ENCODE assay signal across 8 cellular contexts in genomic region chr10:69392481-69393000, GRCh38. TPM values are rescaled to one million over a fixed set of nuclear protein-coding genes. Genes with fewer than 3 reads are reported as not detected.
A peak's percentile ranks its signal among the peaks of the same experiment; 100 is the strongest.
DNase-seq lines count a peak whose midpoint lies in the region; ATAC-seq, FAIRE-seq and TF ChIP-seq lines count a peak whose summit lies in the region.

No MANE protein-coding gene starts in this region.

- no peaks in the 10 kb centered on the region for H3K4me1 ChIP-seq in SJCRH30
- H3K4me1 ChIP-seq in gastroesophageal sphincter, result peaks cover 0 to 29% (median 13%) of the 10 kb centered on the region in 3 donors
- no peaks in the 10 kb centered on the region for H3K4me1 ChIP-seq in pancreas
- H3K4me1 ChIP-seq in tibial nerve, result peaks cover 0 to 15% (median 3%) of the 10 kb centered on the region in 4 donors

- no peak for TF ChIP-seq POLR2A in gastroesophageal sphincter (IDR thresholded peaks at IDR 0.05)
- no peak for TF ChIP-seq POLR2A in tibial nerve (IDR thresholded peaks at IDR 0.05)

- H3K27ac ChIP-seq in SJCRH30 (no peak overlapping the region), gastroesophageal sphincter (peak overlapping the region in 3 of 4 donors; percentile 20 to 60 (median 59)), pancreas (no peak overlapping the region), tibial nerve (peak overlapping the region in 2 of 4 donors; percentile 14 to 52)

- H3K27me3 ChIP-seq in SJCRH30 (no peaks in the 10 kb centered on the region), gastroesophageal sphincter (no peaks in the 10 kb centered on the region), pancreas (no peaks in the 10 kb centered on the region), tibial nerve (no peaks in the 10 kb centered on the region)

- no peaks in the 10 kb centered on the region for H3K9me3 ChIP-seq in SJCRH30 (replicated peaks)
- no peaks in the 10 kb centered on the region for H3K9me3 ChIP-seq in gastroesophageal sphincter
- H3K9me3 ChIP-seq in pancreas, result no peaks in the 10 kb centered on the region
- no peaks in the 10 kb centered on the region for H3K9me3 ChIP-seq in tibial nerve

- WGBS in gastroesophageal sphincter (ENCODE audit: low coverage in 1 of 2), 2 donors, result 0 to 43% methylated on average over 1 of the region's 7 CpGs
- WGBS in pancreas, 2 donors, result 8 to 10% methylated on average over 7 of the region's 7 CpGs
- WGBS in tibial nerve, 2 donors, result 11 to 13% methylated on average over 7 of the region's 7 CpGs

- ATAC-seq in GM21528 (IDR thresholded peaks at IDR 0.05; ENCODE audit: low FRiP score, unreplicated experiment), result peak; percentile 80
- ATAC-seq in gastroesophageal sphincter, result peak; percentile 89
- peak; percentile 96 to 100 (median 98) for ATAC-seq in pancreas

- DNase-seq in DMS114 treated with DMSO at 0.1 percent for 48 hours (lab: John Stamatoyannopoulos, UW; ENCODE audit: unreplicated experiment) (peak; percentile 62), LHCN-M2 (ENCODE audit: low read depth) (peak; percentile 71), SJCRH30 (peak; percentile 67 to 82), pancreas (peak; percentile 72 to 92 (median 84)), tibial nerve (ENCODE audit: low spot score in 2 of 2) (peak; percentile 79 to 91)
- peak; percentile 65 for DNase-seq in activated gamma-delta T cell treated with anti-CD3 and anti-CD28 coated beads, Interleukin-2, amount 50 U/mL, for 16 hours (ENCODE audit: low read depth)

- no peak overlapping the region for H3K4me3 ChIP-seq in SJCRH30
- H3K4me3 ChIP-seq in gastroesophageal sphincter, result no peak overlapping the region
- H3K4me3 ChIP-seq in pancreas, result no peak overlapping the region
- H3K4me3 ChIP-seq in tibial nerve, result no peak overlapping the region

- peak in 3 of 4 experiments; percentile 98 to 99 (median 98) for TF ChIP-seq CTCF in gastroesophageal sphincter (IDR thresholded peaks at IDR 0.05)
- TF ChIP-seq CTCF in pancreas (IDR thresholded peaks at IDR 0.05), result peak; percentile 84 to 91 (median 86)
- TF ChIP-seq CTCF in tibial nerve (IDR thresholded peaks at IDR 0.05), result peak; percentile 90 to 97 (median 96)

- TF ChIP-seq EP300 in gastroesophageal sphincter (IDR thresholded peaks at IDR 0.05) (no peak), tibial nerve (IDR thresholded peaks at IDR 0.05) (peak in 1 of 2 donors; percentile 30)

- H3K36me3 ChIP-seq in SJCRH30, result no peaks in the 10 kb centered on the region
- H3K36me3 ChIP-seq in gastroesophageal sphincter, result peaks cover 0 to 94% of the 10 kb centered on the region in 2 donors
- no peaks in the 10 kb centered on the region for H3K36me3 ChIP-seq in pancreas
- peaks cover 0 to 72% (median 3%) of the 10 kb centered on the region in 3 donors for H3K36me3 ChIP-seq in tibial nerve

- intact Hi-C loops in pancreas (cut with DNase I), result loop anchor here (5.0 to 10.0 kb wide), 2 partner anchors 148 to 155 kb away; no protein-coding TSS in a partner anchor

- FAIRE-seq in pancreas (lab: Jason Lieb, UNC), result no peak

RNA-seq across cellular contexts. Expression of gene TACR2, which starts 24.2 kb away (rescaled TPM):
- total RNA-seq in LHCN-M2 (2014; rRNA removed) (0.29 TPM in 1 of 2 replicates, not detected in the other), gastroesophageal sphincter (100 to 1,000 TPM in 2 of 4 donors, 10 to 100 TPM in 2; 37.1 to 176 (median 122) TPM), pancreas (under 1 TPM in 4 of 6 donors, not detected in 2; 0.12 to 0.28 (median 0.18) TPM), tibial nerve (1 to 10 TPM in 2 of 4 donors, under 1 TPM in 2; 0.59 to 4.6 (median 1.2) TPM)
- 0.77 TPM for polyA plus RNA-seq in LHCN-M2 (2012)
- 0.04 TPM in 1 of 2 replicates, not detected in the other for total RNA-seq in SJCRH30 (2014; rRNA removed; shearing (Covaris generic))
- polyA plus RNA-seq in pancreas, result under 1 TPM; 0.14 to 0.15 TPM

RNA-seq across cellular contexts. Expression of gene TSPAN15, which starts 58.7 kb away (rescaled TPM):
- total RNA-seq in LHCN-M2 (2014; rRNA removed), result 1.5 and 2.0 TPM in 2 replicates
- polyA plus RNA-seq in LHCN-M2 (2012), result 2.4 TPM
- 12.2 and 13.5 TPM in 2 replicates for total RNA-seq in SJCRH30 (2014; rRNA removed; shearing (Covaris generic))
- 10 to 100 TPM; 51.9 to 66.7 (median 58.1) TPM for total RNA-seq in gastroesophageal sphincter
- total RNA-seq in pancreas, result 10 to 100 TPM; 10.9 to 49.2 (median 13.5) TPM
- polyA plus RNA-seq in pancreas, result 10 to 100 TPM; 20.2 to 28.6 TPM
- total RNA-seq in tibial nerve, result 100 to 1,000 TPM in 1 of 4 donors, 10 to 100 TPM in 3; 46.9 to 117 (median 92.7) TPM

Comparison
In these comparisons a context has a peak if more than half of its experiments do, and no peak if none do; other contexts are left out.
1. H3K27ac ChIP-seq: peak in gastroesophageal sphincter (3 of 4); none in SJCRH30 (single experiment) and pancreas (0 of 4).
2. RNA of gene TACR2, which starts 24.2 kb away (total RNA-seq): 37.1 to 176 TPM in gastroesophageal sphincter; 0.59 to 4.6 TPM in tibial nerve, 0.29 TPM in LHCN-M2, 0.12 to 0.28 TPM in pancreas and 0.04 TPM in SJCRH30; every median in the first group is over 4 times any median in the second.
3. Peak in every context shown above with its lines, with median percentiles within 50 percentile points of each other: DNase-seq, ATAC-seq and CTCF ChIP-seq.